8 cellular contexts compared by ENCODE assay signal in genomic region chr1:16246239-16246638, GRCh38. TPM values are rescaled to one million over a fixed set of nuclear protein-coding genes. Genes with fewer than 3 reads are reported as not detected.
DNase-seq lines count a peak whose midpoint lies in the region; ATAC-seq, FAIRE-seq and TF ChIP-seq lines count a peak whose summit lies in the region.
"Not testable (repeated sequence)": the region's sequence is repeated elsewhere in the genome, so short reads cannot be mapped to it uniquely, and the experiment has no call there.

No MANE protein-coding gene starts in this region.

- CTCF ChIA-PET in WTC11 (lab: Charles Lee), result interaction anchor here (1.0 to 2.4 kb wide), 5 partner anchors 10 to 375 kb away, joined by 3 to 13 read pairs (median 7); partner anchors contain the start of genes CPLANE2 and FAM131C
- CTCF ChIA-PET in K562 (lab: Yijun Ruan, JAX; ENCODE audit: low intra/inter-chr PET ratio), result interaction anchor here (0.6 to 0.9 kb wide), 3 partner anchors 41 to 164 kb away, joined by 3 read pairs; no protein-coding TSS in a partner anchor
- CTCF ChIA-PET in HepG2 (lab: Yijun Ruan, JAX; ENCODE audit: low intra/inter-chr PET ratio, low total read pairs), result not testable (repeated sequence)

- 88% methylated on average over 1 of the region's 1 CpG for WGBS in K562 (ENCODE audit: insufficient coverage, low coverage, missing lambda C conversion rate)
- WGBS in gastroesophageal sphincter (ENCODE audit: low coverage in 1 of 2), 2 donors, result 100% methylated on average over 1 of the region's 1 CpG
- WGBS in HepG2 (ENCODE audit: low lambda C conversion rate), result 95% methylated on average over 1 of the region's 1 CpG

- not testable (repeated sequence) for ATAC-seq in CD4-positive, CD25-positive, alpha-beta regulatory T cell (ENCODE audit: low read depth in 2 of 2); WTC11; K562; gastroesophageal sphincter; HepG2; gastrocnemius medialis

- H3K27me3 Mint-ChIP-seq in CD4-positive, CD25-positive, alpha-beta regulatory T cell; WTC11 (ENCODE audit: low read depth): not testable (repeated sequence)

- not testable (repeated sequence) for BruUV-seq in K562 (replicated peaks; lab: Mats Ljungman, UMichigan); HepG2 (replicated peaks; lab: Mats Ljungman, UMichigan)

- peaks cover 27% of the 10 kb centered on the region for H3K36me3 ChIP-seq in CD4-positive, CD25-positive, alpha-beta regulatory T cell (ENCODE audit: control insufficient read depth, insufficient read depth, low read length)
- H3K36me3 ChIP-seq in K562 (ENCODE audit: control insufficient read depth, insufficient read depth, low read length), result peaks cover 38% of the 10 kb centered on the region
- H3K36me3 ChIP-seq in gastroesophageal sphincter, result peaks cover 0 to 24% of the 10 kb centered on the region in 2 donors
- H3K36me3 ChIP-seq in HepG2 (replicated peaks in 1 of 2; ENCODE audit: control insufficient read depth in 1 of 2, insufficient read depth in 2 of 2, low read length in 2 of 2), result peaks cover 4 to 20% of the 10 kb centered on the region in 2 experiments; a peak in 4 of 5 replicates
- H3K36me3 ChIP-seq in gastrocnemius medialis, result peaks cover 0 to 17% of the 10 kb centered on the region in 2 donors
- H3K36me3 ChIP-seq in uterus, result not testable (repeated sequence)

- H3K4me1 ChIP-seq in CD4-positive, CD25-positive, alpha-beta regulatory T cell (ENCODE audit: control insufficient read depth, insufficient read depth, low read length, poor library complexity, severe bottlenecking), result not testable (repeated sequence)
- H3K4me1 ChIP-seq in K562 (replicated peaks in 1 of 2; ENCODE audit: control insufficient read depth in 2 of 2, insufficient read depth in 2 of 2, low read length in 2 of 2), result peaks cover 17 to 49% of the 10 kb centered on the region in 2 experiments
- H3K4me1 ChIP-seq in gastroesophageal sphincter, result peaks cover 35 to 76% (median 40%) of the 10 kb centered on the region in 3 donors
- H3K4me1 ChIP-seq in HepG2 (ENCODE audit: insufficient read depth, low read length), result peaks cover 18% of the 10 kb centered on the region
- peaks cover 41 to 48% of the 10 kb centered on the region in 2 donors for H3K4me1 ChIP-seq in gastrocnemius medialis
- peaks cover 25 to 28% of the 10 kb centered on the region in 2 donors for H3K4me1 ChIP-seq in uterus

- TF ChIP-seq EP300 in K562 (IDR thresholded peaks at IDR 0.05; ENCODE audit: low read length); gastroesophageal sphincter (IDR thresholded peaks at IDR 0.05); HepG2 (IDR thresholded peaks at IDR 0.05; ENCODE audit: low read depth in 2 of 2, low read length in 2 of 2); HepG2 (CRISPR knock-in tag; IDR thresholded peaks at IDR 0.05; ENCODE audit: borderline replicate concordance): not testable (repeated sequence)

- not testable (repeated sequence) for H3K27me3 ChIP-seq in CD4-positive, CD25-positive, alpha-beta regulatory T cell (ENCODE audit: control insufficient read depth, insufficient read depth, low read length); K562 (ENCODE audit: control insufficient read depth in 2 of 2, insufficient read depth in 2 of 2, low read length in 2 of 2); gastroesophageal sphincter; HepG2 (ENCODE audit: control insufficient read depth in 1 of 2, insufficient read depth in 2 of 2, low read length in 2 of 2); gastrocnemius medialis; uterus

- not testable (repeated sequence) for H3K36me3 Mint-ChIP-seq in CD4-positive, CD25-positive, alpha-beta regulatory T cell; WTC11

- H2AFZ ChIP-seq in K562 (ENCODE audit: low read depth, low read length); HepG2 (ENCODE audit: low read length): not testable (repeated sequence)

- H3K4me3 Mint-ChIP-seq in CD4-positive, CD25-positive, alpha-beta regulatory T cell; WTC11: not testable (repeated sequence)

- in situ Hi-C loops in K562 (cut with MboI); HepG2 (cut with HindIII; ENCODE audit: extremely low pct_ligation_motif_present, low pct_unique_long_range_greater_than_20kb): not testable (repeated sequence)
- in situ Hi-C loops in gastrocnemius medialis (cut with MboI; ENCODE audit: low sequenced_read_pairs in 4 of 4), result loop anchor here in 1 of 4 donors (25.0 kb wide), 1 partner anchor 116 kb away; the partner anchor contains the start of genes FBXO42 and SZRD1

- not testable (repeated sequence) for H3K9me1 ChIP-seq in K562 (ENCODE audit: control insufficient read depth, insufficient read depth, low read length)

- DNase-seq in CD4-positive, CD25-positive, alpha-beta regulatory T cell; WTC11 (ENCODE audit: low spot score); K562 (ENCODE audit: extremely low read depth in 1 of 4, low spot score in 3 of 4); HepG2 (ENCODE audit: low spot score); uterus: not testable (repeated sequence)
- peak; percentile 14 for DNase-seq in activated effector memory CD4-positive, alpha-beta T cell treated with anti-CD3 and anti-CD28 coated beads, Interleukin-2, amount 50 U/mL, for 16 hours
- peak in 1 of 2 donors; percentile 6 for DNase-seq in gastrocnemius medialis

- not testable (repeated sequence) for H3K9me3 ChIP-seq in CD4-positive, CD25-positive, alpha-beta regulatory T cell (ENCODE audit: control insufficient read depth in 2 of 2, low read length in 2 of 2); K562 (replicated peaks; ENCODE audit: control insufficient read depth, insufficient read depth, low read depth, low read length); gastroesophageal sphincter; HepG2 (ENCODE audit: low read length); gastrocnemius medialis; uterus

- H4K20me1 ChIP-seq in K562 (replicated peaks; ENCODE audit: control insufficient read depth, insufficient read depth, low read length); HepG2 (ENCODE audit: insufficient read depth, low read length): not testable (repeated sequence)

- peaks cover 0 to 13% (median 9%) of the 10 kb centered on the region in 4 donors for H3K4me1 Mint-ChIP-seq in CD4-positive, CD25-positive, alpha-beta regulatory T cell
- not testable (repeated sequence) for H3K4me1 Mint-ChIP-seq in WTC11

- FAIRE-seq in K562 (lab: Jason Lieb, UNC); HepG2 (lab: Jason Lieb, UNC): not testable (repeated sequence)

- H3K4me2 ChIP-seq in K562 (ENCODE audit: insufficient read depth, low read length); HepG2 (ENCODE audit: low read depth, low read length): not testable (repeated sequence)

- TF ChIP-seq RAD21 in K562 (CRISPR knock-in tag; conservative IDR thresholded peaks at IDR 0.05 in 1 of 2, IDR thresholded peaks at IDR 0.05 in 1 of 2); HepG2 (CRISPR knock-in tag; IDR thresholded peaks at IDR 0.05): not testable (repeated sequence)

- H3K27ac Mint-ChIP-seq in CD4-positive, CD25-positive, alpha-beta regulatory T cell, result peak overlapping the region in 2 of 3 donors; percentile 42 to 71
- not testable (repeated sequence) for H3K27ac Mint-ChIP-seq in WTC11

- POLR2A ChIA-PET in WTC11 (lab: Charles Lee), result not testable (repeated sequence)
- POLR2A ChIA-PET in K562 (lab: Yijun Ruan, JAX) (interaction anchor here (0.6 to 1.5 kb wide), 4 partner anchors 9 to 190 kb away, joined by 4 to 6 read pairs (median 4); partner anchors contain the start of gene CPLANE2), HepG2 (lab: Yijun Ruan, JAX) (interaction anchor here (1.4 kb wide), 1 partner anchor 40 kb away, joined by 3 read pairs; no protein-coding TSS in a partner anchor)

- H3K9me3 Mint-ChIP-seq in CD4-positive, CD25-positive, alpha-beta regulatory T cell; WTC11: not testable (repeated sequence)

- H3K4me3 ChIP-seq in CD4-positive, CD25-positive, alpha-beta regulatory T cell (ENCODE audit: low read depth, low read length); K562; gastroesophageal sphincter; HepG2 (replicated peaks in 1 of 3; ENCODE audit: insufficient read depth in 1 of 3, low read depth in 2 of 3, low read length in 3 of 3); gastrocnemius medialis; uterus: not testable (repeated sequence)

- not testable (repeated sequence) for TF ChIP-seq POLR2A in K562 (conservative IDR thresholded peaks at IDR 0.05); gastroesophageal sphincter (IDR thresholded peaks at IDR 0.05); HepG2 (IDR thresholded peaks at IDR 0.05; ENCODE audit: insufficient read depth in 1 of 2, low read depth in 2 of 2, low read length in 2 of 2); gastrocnemius medialis (IDR thresholded peaks at IDR 0.05); uterus (IDR thresholded peaks at IDR 0.05)

- not testable (repeated sequence) for H3K27ac ChIP-seq in CD4-positive, CD25-positive, alpha-beta regulatory T cell (ENCODE audit: insufficient read depth, low read length, poor library complexity, severe bottlenecking); K562 (ENCODE audit: extremely low read depth, low read depth, low read length); HepG2 (ENCODE audit: extremely low read length, insufficient read depth, low read length)
- H3K27ac ChIP-seq in gastroesophageal sphincter, result peak overlapping the region in 3 of 4 donors; percentile 80 to 83 (median 82)
- peak overlapping the region; percentile 84 to 91 (median 88) for H3K27ac ChIP-seq in gastrocnemius medialis
- peak overlapping the region; percentile 90 to 95 for H3K27ac ChIP-seq in uterus

- H3K79me2 ChIP-seq in K562 (ENCODE audit: control insufficient read depth, insufficient read depth, low read length); HepG2 (ENCODE audit: insufficient read depth, low read length): not testable (repeated sequence)

- TF ChIP-seq CTCF in WTC11 (IDR thresholded peaks at IDR 0.05); K562 (IDR thresholded peaks at IDR 0.05 in 2 of 3, conservative IDR thresholded peaks at IDR 0.05 in 1 of 3; ENCODE audit: insufficient read depth in 2 of 3, low read depth in 1 of 3, low read length in 3 of 3); gastroesophageal sphincter (IDR thresholded peaks at IDR 0.05); HepG2 (CRISPR knock-in tag; IDR thresholded peaks at IDR 0.05); gastrocnemius medialis (IDR thresholded peaks at IDR 0.05 in 4 of 5, conservative IDR thresholded peaks at IDR 0.05 in 1 of 5); uterus (IDR thresholded peaks at IDR 0.05): not testable (repeated sequence)

- intact Hi-C loops in K562 (cut with micrococcal nuclease) (loop anchor here (5.0 kb wide), 1 partner anchor 106 kb away; the partner anchor contains the start of gene FBXO42), uterus (cut with DNase I; ENCODE audit: low total_unique reads) (loop anchor here (10.0 kb wide), 2 partner anchors 109 to 171 kb away; partner anchors contain the start of genes FAM131C and FBXO42)
- intact Hi-C loops in HepG2 (cut with micrococcal nuclease; ENCODE audit: unreplicated experiment); gastrocnemius medialis (cut with DNase I; ENCODE audit: low total_unique reads): not testable (repeated sequence)

- not testable (repeated sequence) for H3K9ac ChIP-seq in K562 (ENCODE audit: insufficient read depth in 1 of 2, low read depth in 2 of 2, low read length in 2 of 2); HepG2 (ENCODE audit: insufficient read depth, low read depth, low read length)

RNA-seq across cellular contexts. Expression of gene CPLANE2, which starts 9.3 kb away (rescaled TPM):
- total RNA-seq in CD4-positive, CD25-positive, alpha-beta regulatory T cell, result 7.5 TPM
- polyA plus RNA-seq in CD4-positive, CD25-positive, alpha-beta regulatory T cell, result 1 to 10 TPM; 1.2 to 3.3 (median 1.4) TPM
- total RNA-seq in WTC11 (2021) (3.9 to 5.0 TPM (median 4.9 TPM) in 3 replicates), K562 (2014; rRNA removed) (19.9 and 27.8 TPM in 2 replicates), K562 (2014; rRNA removed; fragmentation: Illumina TruSeq; extraction: Trizol) (3.3 and 3.7 TPM in 2 replicates), K562 (2015; rRNA removed; fragmentation: Illumina TruSeq; extraction: Trizol) (8.0 and 8.3 TPM in 2 replicates), K562 (2021) (17.8 and 20.9 TPM in 2 replicates), gastroesophageal sphincter (10 to 100 TPM in 2 of 4 donors, 1 to 10 TPM in 2; 6.6 to 45.8 (median 11.0) TPM), HepG2 (2016; rRNA removed; fragmentation: Illumina TruSeq; extraction: Trizol) (0.98 and 1.6 TPM in 2 replicates), gastrocnemius medialis (1 to 10 TPM in 3 of 4 donors, under 1 TPM in 1; 0.46 to 6.3 (median 3.1) TPM), uterus (1 to 10 TPM; 5.1 to 7.4 (median 5.5) TPM)
- 6.0 and 32.3 TPM in 2 replicates for total RNA-seq in K562 (2011; cell fraction: chromatin; rRNA removed; ENCODE audit: low replicate concordance)
- total RNA-seq in K562 (2011; cell fraction: nucleolus; rRNA removed), result 25.7 and 37.9 TPM in 2 replicates
- total RNA-seq in K562 (2011; cell fraction: nucleoplasm; rRNA removed), result 15.3 and 20.1 TPM in 2 replicates
- polyA plus RNA-seq in K562 (2011; rRNA removed) (10.9 and 15.9 TPM in 2 replicates), K562 (2014; fragmentation: Illumina TruSeq; extraction: Trizol) (8.1 and 13.6 TPM in 2 replicates), K562 (2014; fragmentation: Nextera tagmentation; extraction: Ambion mirVana) (under 1 TPM; 0.17 to 0.32 TPM), K562 (2014; rRNA removed) (10.3 and 15.5 TPM in 2 replicates), HepG2 (2011; rRNA removed) (0.27 and 0.29 TPM in 2 replicates)
- polyA plus RNA-seq in K562 (2011; cell fraction: cytosol; rRNA removed), result 14.2 and 28.7 TPM in 2 replicates
- polyA plus RNA-seq in K562 (2011; cell fraction: nucleus; rRNA removed), result 22.8 and 30.9 TPM in 2 replicates
- polyA plus RNA-seq in K562 (2012), result 16.0 and 21.8 TPM in 2 replicates
- polyA minus RNA-seq in K562 (2011; rRNA and poly(A)+ RNA removed), result 11.8 and 19.8 TPM in 2 replicates
- 18.6 and 24.7 TPM in 2 replicates for polyA minus RNA-seq in K562 (2011; cell fraction: cytosol; rRNA and poly(A)+ RNA removed)
- polyA minus RNA-seq in K562 (2011; cell fraction: nucleus; rRNA and poly(A)+ RNA removed), result 21.7 and 22.7 TPM in 2 replicates
- total RNA-seq in HepG2 (2016; cell fraction: cytosol; rRNA removed; fragmentation: Illumina TruSeq; extraction: Trizol; ENCODE audit: low read depth), result 0.62 and 0.71 TPM in 2 replicates
- 1.00 and 1.9 TPM in 2 replicates for total RNA-seq in HepG2 (2016; cell fraction: insoluble cytoplasmic fraction; rRNA removed; fragmentation: Illumina TruSeq; extraction: Trizol)
- total RNA-seq in HepG2 (2016; cell fraction: membrane; rRNA removed; fragmentation: Illumina TruSeq; extraction: Trizol), result 1.8 and 1.9 TPM in 2 replicates
- total RNA-seq in HepG2 (2016; cell fraction: nucleus; rRNA removed; fragmentation: Illumina TruSeq; extraction: Trizol), result 0.99 and 1.3 TPM in 2 replicates
- 0.12 and 0.42 TPM in 2 replicates for polyA plus RNA-seq in HepG2 (2011; cell fraction: cytosol; rRNA removed)
- 0.43 and 0.48 TPM in 2 replicates for polyA plus RNA-seq in HepG2 (2011; cell fraction: nucleus; rRNA removed)
- polyA plus RNA-seq in HepG2 (2012), result 0.38 and 0.53 TPM in 2 replicates
- polyA plus RNA-seq in HepG2 (2016; cell fraction: cytosol; fragmentation: Illumina TruSeq; extraction: Trizol; ENCODE audit: low read depth), result 0.38 and 0.65 TPM in 2 replicates
- polyA plus RNA-seq in HepG2 (2016; cell fraction: insoluble cytoplasmic fraction; fragmentation: Illumina TruSeq; extraction: Trizol; ENCODE audit: low read depth), result 0.47 and 0.85 TPM in 2 replicates
- polyA plus RNA-seq in HepG2 (2016; cell fraction: membrane; fragmentation: Illumina TruSeq; extraction: Trizol; ENCODE audit: low read depth), result 0.76 and 1.2 TPM in 2 replicates
- 0.41 and 2.0 TPM in 2 replicates for polyA plus RNA-seq in HepG2 (2016; cell fraction: nucleus; fragmentation: Illumina TruSeq; extraction: Trizol; ENCODE audit: insufficient read depth, low read depth)
- 4.2 and 10.4 TPM in 2 replicates for polyA minus RNA-seq in HepG2 (2011; rRNA and poly(A)+ RNA removed; ENCODE audit: low replicate concordance)
- polyA minus RNA-seq in HepG2 (2011; cell fraction: cytosol; rRNA and poly(A)+ RNA removed), result 2.1 TPM in 1 of 2 replicates, not detected in the other
- 0.39 and 1.1 TPM in 2 replicates for polyA minus RNA-seq in HepG2 (2011; cell fraction: nucleus; rRNA and poly(A)+ RNA removed)

RNA-seq across cellular contexts. Expression of gene ARHGEF19, which starts 33.8 kb away (rescaled TPM):
- total RNA-seq in CD4-positive, CD25-positive, alpha-beta regulatory T cell, result 10.4 TPM
- polyA plus RNA-seq in CD4-positive, CD25-positive, alpha-beta regulatory T cell, result 1 to 10 TPM; 5.6 to 8.5 (median 8.1) TPM
- 51.1 to 53.1 TPM (median 52.9 TPM) in 3 replicates for total RNA-seq in WTC11 (2021)
- total RNA-seq in K562 (2011; cell fraction: chromatin; rRNA removed; ENCODE audit: low replicate concordance), result 15.4 and 51.0 TPM in 2 replicates
- total RNA-seq in K562 (2011; cell fraction: nucleolus; rRNA removed), result 25.4 and 38.4 TPM in 2 replicates
- total RNA-seq in K562 (2011; cell fraction: nucleoplasm; rRNA removed), result 20.2 and 22.1 TPM in 2 replicates
- total RNA-seq in K562 (2014; rRNA removed), result 6.3 and 7.0 TPM in 2 replicates
- total RNA-seq in K562 (2014; rRNA removed; fragmentation: Illumina TruSeq; extraction: Trizol), result 2.7 and 4.3 TPM in 2 replicates
- 5.2 and 6.0 TPM in 2 replicates for total RNA-seq in K562 (2015; rRNA removed; fragmentation: Illumina TruSeq; extraction: Trizol)
- total RNA-seq in K562 (2021), result 11.2 and 15.1 TPM in 2 replicates
- 21.0 and 33.1 TPM in 2 replicates for polyA plus RNA-seq in K562 (2011; rRNA removed)
- 31.5 and 39.3 TPM in 2 replicates for polyA plus RNA-seq in K562 (2011; cell fraction: cytosol; rRNA removed)
- polyA plus RNA-seq in K562 (2011; cell fraction: nucleus; rRNA removed), result 84.8 and 93.8 TPM in 2 replicates
- 14.3 and 15.2 TPM in 2 replicates for polyA plus RNA-seq in K562 (2012)
- 4.4 and 10.8 TPM in 2 replicates for polyA plus RNA-seq in K562 (2014; fragmentation: Illumina TruSeq; extraction: Trizol)
- polyA plus RNA-seq in K562 (2014; fragmentation: Nextera tagmentation; extraction: Ambion mirVana), result 1 to 10 TPM in 1 of 2 experiments, under 1 TPM in 1; 0.73 to 1.1 TPM
- polyA plus RNA-seq in K562 (2014; rRNA removed), result 14.8 and 17.1 TPM in 2 replicates
- 7.3 and 9.1 TPM in 2 replicates for polyA minus RNA-seq in K562 (2011; rRNA and poly(A)+ RNA removed)
- polyA minus RNA-seq in K562 (2011; cell fraction: cytosol; rRNA and poly(A)+ RNA removed), result 9.3 and 17.2 TPM in 2 replicates
- 17.2 and 21.5 TPM in 2 replicates for polyA minus RNA-seq in K562 (2011; cell fraction: nucleus; rRNA and poly(A)+ RNA removed)
- total RNA-seq in gastroesophageal sphincter, result 1 to 10 TPM; 2.8 to 3.6 (median 3.4) TPM
- total RNA-seq in HepG2 (2016; rRNA removed; fragmentation: Illumina TruSeq; extraction: Trizol), result 1.8 and 2.0 TPM in 2 replicates
- 0.53 and 1.0 TPM in 2 replicates for total RNA-seq in HepG2 (2016; cell fraction: cytosol; rRNA removed; fragmentation: Illumina TruSeq; extraction: Trizol; ENCODE audit: low read depth)
- 1.4 and 2.3 TPM in 2 replicates for total RNA-seq in HepG2 (2016; cell fraction: insoluble cytoplasmic fraction; rRNA removed; fragmentation: Illumina TruSeq; extraction: Trizol)
- total RNA-seq in HepG2 (2016; cell fraction: membrane; rRNA removed; fragmentation: Illumina TruSeq; extraction: Trizol), result 1.3 and 1.5 TPM in 2 replicates
- 1.9 and 2.1 TPM in 2 replicates for total RNA-seq in HepG2 (2016; cell fraction: nucleus; rRNA removed; fragmentation: Illumina TruSeq; extraction: Trizol)
- polyA plus RNA-seq in HepG2 (2011; rRNA removed), result 1.7 and 2.2 TPM in 2 replicates
- 1.7 and 2.2 TPM in 2 replicates for polyA plus RNA-seq in HepG2 (2011; cell fraction: cytosol; rRNA removed)
- 9.9 and 10.1 TPM in 2 replicates for polyA plus RNA-seq in HepG2 (2011; cell fraction: nucleus; rRNA removed)
- 0.88 and 1.6 TPM in 2 replicates for polyA plus RNA-seq in HepG2 (2012)
- polyA plus RNA-seq in HepG2 (2016; cell fraction: cytosol; fragmentation: Illumina TruSeq; extraction: Trizol; ENCODE audit: low read depth), result 0.47 and 1.2 TPM in 2 replicates
- 1.7 and 2.2 TPM in 2 replicates for polyA plus RNA-seq in HepG2 (2016; cell fraction: insoluble cytoplasmic fraction; fragmentation: Illumina TruSeq; extraction: Trizol; ENCODE audit: low read depth)
- 0.94 and 1.7 TPM in 2 replicates for polyA plus RNA-seq in HepG2 (2016; cell fraction: membrane; fragmentation: Illumina TruSeq; extraction: Trizol; ENCODE audit: low read depth)
- 4.0 and 5.0 TPM in 2 replicates for polyA plus RNA-seq in HepG2 (2016; cell fraction: nucleus; fragmentation: Illumina TruSeq; extraction: Trizol; ENCODE audit: insufficient read depth, low read depth)
- 1.3 and 7.5 TPM in 2 replicates for polyA minus RNA-seq in HepG2 (2011; rRNA and poly(A)+ RNA removed; ENCODE audit: low replicate concordance)
- 0.69 and 0.79 TPM in 2 replicates for polyA minus RNA-seq in HepG2 (2011; cell fraction: cytosol; rRNA and poly(A)+ RNA removed)
- polyA minus RNA-seq in HepG2 (2011; cell fraction: nucleus; rRNA and poly(A)+ RNA removed), result 1.4 and 2.1 TPM in 2 replicates
- total RNA-seq in gastrocnemius medialis, result 1 to 10 TPM in 3 of 4 donors, under 1 TPM in 1; 0.68 to 3.0 (median 2.3) TPM
- total RNA-seq in uterus, result 10 to 100 TPM in 2 of 4 donors, 1 to 10 TPM in 2; 3.6 to 26.8 (median 12.2) TPM
